Comparison of ENCODE assay signal across 1 cellular context in the genomic region with DNA sequence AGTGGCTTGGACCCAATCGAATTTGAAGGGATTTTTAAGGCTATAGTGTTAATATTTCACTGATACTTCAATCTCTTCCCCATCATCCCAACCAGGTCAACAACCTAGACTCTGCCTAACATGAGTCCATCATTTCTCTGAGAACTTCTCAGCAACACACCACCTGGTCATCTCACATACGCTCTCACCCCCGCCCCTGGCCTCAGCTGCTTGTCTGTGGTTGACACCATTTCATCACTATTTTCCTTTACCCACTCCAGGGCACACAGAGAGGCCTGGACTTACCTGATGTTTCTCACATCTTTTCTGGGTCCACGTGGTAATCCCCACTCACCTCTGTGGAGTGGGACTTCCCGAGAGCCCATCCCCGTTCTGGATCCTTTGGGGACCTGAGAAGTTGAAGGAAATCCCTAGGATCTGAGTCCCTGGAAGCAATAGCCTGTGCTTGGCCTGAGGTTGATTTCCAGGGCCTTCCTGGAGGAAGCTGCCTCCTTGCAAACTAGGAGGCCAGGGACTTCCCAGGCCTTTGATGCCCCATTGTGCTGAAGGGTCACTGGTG.
A peak's percentile ranks its signal among the peaks of the same experiment; 100 is the strongest.
TF ChIP-seq lines count a peak whose summit lies in the region.

No MANE protein-coding gene starts in this region.

TF ChIP-seq in K562, 482 proteins besides CTCF, POLR2A, EP300 and RAD21:
- no peak for TF ChIP-seq DDX20 (tag; IDR thresholded peaks at IDR 0.05; ENCODE audit: low read depth)
- peak; percentile 18 for TF ChIP-seq ZFP36 (IDR thresholded peaks at IDR 0.05; ENCODE audit: low read depth, low read length, partially characterized antibody)
